Comparison of ENCODE assay signal across 8 cellular contexts in genomic region chr20:53914091-53914860, GRCh38.
DNase-seq lines count a peak whose midpoint lies in the region; ATAC-seq and TF ChIP-seq lines count a peak whose summit lies in the region.

No MANE protein-coding gene starts in this region.

- no peak for ATAC-seq in HG03095 (IDR thresholded peaks at IDR 0.05; ENCODE audit: unreplicated experiment)
- ATAC-seq in HG02973 (IDR thresholded peaks at IDR 0.05; ENCODE audit: unreplicated experiment), result no peak
- ATAC-seq in GM18498 (IDR thresholded peaks at IDR 0.05; ENCODE audit: unreplicated experiment), result no peak

- no peaks in the 10 kb centered on the region for H3K36me3 ChIP-seq in neural cell (ENCODE audit: insufficient read depth, low read length)

- DNase-seq in CD14-positive monocyte (ENCODE audit: low spot score) (no peak), M059J (ENCODE audit: low read depth) (peak; percentile 66), chondrocyte (ENCODE audit: low spot score) (no peak), NCI-H748 treated with DMSO at 0.1 percent for 48 hours (lab: John Stamatoyannopoulos, UW) (no peak)

- no peak for TF ChIP-seq RAD21 in neural cell (conservative IDR thresholded peaks at IDR 0.05)

- no peaks in the 10 kb centered on the region for H3K9me2 ChIP-seq in neural cell (ENCODE audit: insufficient read depth, low read length)

- H3K4me2 ChIP-seq in neural cell (ENCODE audit: low read length), result peak overlapping the region; percentile 53

- H3K9me3 ChIP-seq in neural cell (ENCODE audit: low read length), result no peaks in the 10 kb centered on the region

- H3F3A ChIP-seq in neural cell (ENCODE audit: insufficient read depth, low read length, poor library complexity, severe bottlenecking), result no peaks in the 10 kb centered on the region

- H3K36me3 Mint-ChIP-seq in CD14-positive monocyte (peaks cover 0 to 2% of the 10 kb centered on the region in 2 donors), chondrocyte (ENCODE audit: low read depth) (no peaks in the 10 kb centered on the region)

- H3K27me3 Mint-ChIP-seq in CD14-positive monocyte (ENCODE audit: low read depth in 3 of 3), result peaks cover 0 to 3% (median 1%) of the 10 kb centered on the region in 3 donors
- no peaks in the 10 kb centered on the region for H3K27me3 Mint-ChIP-seq in chondrocyte (ENCODE audit: low read depth)

- TF ChIP-seq EP300 in neural cell (conservative IDR thresholded peaks at IDR 0.05; ENCODE audit: poor library complexity, severe bottlenecking), result no peak

- H3K79me2 ChIP-seq in neural cell (replicated peaks; ENCODE audit: insufficient read depth, low read length), result no peaks in the 10 kb centered on the region

- H3K27ac Mint-ChIP-seq in CD14-positive monocyte (peak overlapping the region; percentile 41 to 99 (median 77)), chondrocyte (ENCODE audit: unreplicated experiment) (peak overlapping the region; percentile 93)

- peak overlapping the region; percentile 73 for H3K27ac ChIP-seq in neural cell (ENCODE audit: low read length)

- no peak overlapping the region for H2AFZ ChIP-seq in neural cell (ENCODE audit: low read depth, low read length)

- H3K4me3 Mint-ChIP-seq in CD14-positive monocyte (peak overlapping the region; percentile 42 to 53), chondrocyte (ENCODE audit: unreplicated experiment) (peak overlapping the region; percentile 87)

- H3K27me3 ChIP-seq in neural cell (ENCODE audit: insufficient read depth, low read depth, low read length), result no peaks in the 10 kb centered on the region

- TF ChIP-seq CTCF in CD14-positive monocyte (IDR thresholded peaks at IDR 0.05) (peak; percentile 39), chondrocyte (IDR thresholded peaks at IDR 0.05) (no peak), neural cell (IDR thresholded peaks at IDR 0.05; ENCODE audit: poor library complexity, severe bottlenecking) (no peak)

- intact Hi-C loops in CD14-positive monocyte (cut with micrococcal nuclease), result loop anchor here (5.0 to 10.0 kb wide), 3 partner anchors 37 to 87 kb away; no protein-coding TSS in a partner anchor

- peaks cover 0 to 4% (median 0%) of the 10 kb centered on the region in 7 donors for H3K9me3 Mint-ChIP-seq in CD14-positive monocyte
- no peaks in the 10 kb centered on the region for H3K9me3 Mint-ChIP-seq in chondrocyte (ENCODE audit: low read depth)

- H3K9ac ChIP-seq in neural cell (ENCODE audit: low read length), result peak overlapping the region; percentile 67

- H4K20me1 ChIP-seq in neural cell (ENCODE audit: insufficient read depth), result no peaks in the 10 kb centered on the region

- H3K4me3 ChIP-seq in neural cell (ENCODE audit: low read length), result peak overlapping the region; percentile 63

- H3K4me1 Mint-ChIP-seq in CD14-positive monocyte (peaks cover 76% of the 10 kb centered on the region), chondrocyte (ENCODE audit: low read depth) (peaks cover 41% of the 10 kb centered on the region)

TF ChIP-seq in neural cell, 6 proteins besides CTCF, POLR2A, EP300 and RAD21:
- TF ChIP-seq POLR2AphosphoS5 (IDR thresholded peaks at IDR 0.05) (no peak), REST (IDR thresholded peaks at IDR 0.05; ENCODE audit: borderline replicate concordance) (no peak)
TF ChIP-seq in neural cell: peak in this region for 0.
